In the genomic region with DNA sequence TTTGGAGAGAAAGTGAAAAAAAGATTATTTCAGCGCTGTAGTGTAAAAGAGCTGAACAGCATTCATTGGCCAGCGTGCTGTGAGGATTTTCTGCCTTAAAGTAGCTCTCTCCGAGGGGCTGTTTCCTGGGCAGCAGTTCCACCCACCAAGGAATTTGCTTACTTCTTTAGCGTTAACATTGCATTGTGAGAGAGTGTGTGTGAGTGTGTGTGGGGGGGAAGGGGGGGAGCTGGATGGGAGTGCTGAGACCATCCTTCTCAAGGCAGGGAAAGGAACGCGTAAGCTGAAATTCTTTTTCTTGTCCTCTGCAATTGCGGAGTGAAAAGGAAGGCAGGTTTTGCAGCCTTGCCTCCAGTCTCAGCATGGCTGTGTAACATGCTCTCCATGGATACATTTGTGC, we compare ENCODE assay signal across 26 cellular contexts.
"Had no signal": no experiment of that assay in that cellular context is flagged by ENCODE, and none has a peak within 500 bp of the region (broad histone marks: within the 10 kb centered on the region; RNA-seq: fewer than 3 reads in every experiment).

No MANE protein-coding gene starts in this region.

- ATAC-seq: activated CD4-positive, alpha-beta T cell treated with anti-CD3 and anti-CD28 coated beads for 36 hours; activated CD8-positive, alpha-beta memory T cell treated with anti-CD3 and anti-CD28 coated beads, Interleukin-2, amount 10 ng/mL, durations not matched to agents 7 days and 5 days; activated CD8-positive, alpha-beta T cell treated with anti-CD3 and anti-CD28 coated beads, Interleukin-2, amount 10 ng/mL, durations not matched to agents 7 days and 5 days; foreskin keratinocyte; natural killer cell had no signal

- FAIRE-seq: pancreas had no signal

- H3K36me3 Mint-ChIP-seq: activated CD8-positive, alpha-beta memory T cell treated with anti-CD3 and anti-CD28 coated beads, Interleukin-2, amount 10 ng/mL, durations not matched to agents 7 days and 5 days; activated naive CD8-positive, alpha-beta T cell; natural killer cell had no signal

- H3K4me1 Mint-ChIP-seq: activated CD8-positive, alpha-beta memory T cell treated with anti-CD3 and anti-CD28 coated beads, Interleukin-2, amount 10 ng/mL, durations not matched to agents 7 days and 5 days; natural killer cell had no signal

- H3K36me3 ChIP-seq: adrenal gland, cardiac muscle cell, esophagus muscularis mucosa, heart right ventricle, left ventricle myocardium inferior, pancreas, prostate gland, sigmoid colon, transverse colon had no signal

- H3K27me3 Mint-ChIP-seq: activated naive CD8-positive, alpha-beta T cell had no signal

- H3K9me3 Mint-ChIP-seq: natural killer cell had no signal

- H3K27me3 ChIP-seq: adrenal gland, body of pancreas, cardiac muscle cell, pancreas, sigmoid colon, testis, transverse colon had no signal

- H3K4me3 ChIP-seq: adrenal gland, body of pancreas, cardiac muscle cell, esophagus muscularis mucosa, heart right ventricle, left ventricle myocardium inferior, lung, pancreas, prostate gland, sigmoid colon, testis, transverse colon had no signal

- DNase-seq: activated CD4-positive, alpha-beta T cell treated with anti-CD3 and anti-CD28 coated beads for 36 hours; activated CD4-positive, CD25-positive, alpha-beta regulatory T cell; activated CD8-positive, alpha-beta memory T cell treated with anti-CD3 and anti-CD28 coated beads, Interleukin-2, amount 10 ng/mL, durations not matched to agents 7 days and 5 days; activated CD8-positive, alpha-beta T cell treated with anti-CD3 and anti-CD28 coated beads, Interleukin-2, amount 10 ng/mL, durations not matched to agents 7 days and 5 days; activated naive CD4-positive, alpha-beta T cell; activated T-cell treated with anti-CD3 and anti-CD28 coated beads, Interleukin-2, amount 50 U/mL, for 48 hours; adrenal gland; aorta; body of pancreas; cortex of kidney; foreskin keratinocyte; heart right ventricle; kidney glomerular epithelial cell; left ventricle myocardium inferior; natural killer cell; pancreas; sigmoid colon; stimulated activated CD4-positive, alpha-beta T cell treated with anti-CD3 and anti-CD28 coated beads, Interleukin-15, amount 100 ng/mL, for 24 hours; stimulated activated naive CD4-positive, alpha-beta T cell; testis; transverse colon had no signal

- H3K27ac ChIP-seq: body of pancreas, cardiac muscle cell, esophagus muscularis mucosa, foreskin keratinocyte, heart right ventricle, left ventricle myocardium inferior, pancreas, prostate gland, sigmoid colon, testis, transverse colon had no signal

- H3K27ac Mint-ChIP-seq: activated CD4-positive, alpha-beta T cell treated with anti-CD3 and anti-CD28 coated beads for 36 hours; activated CD8-positive, alpha-beta memory T cell treated with anti-CD3 and anti-CD28 coated beads, Interleukin-2, amount 10 ng/mL, durations not matched to agents 7 days and 5 days; activated CD8-positive, alpha-beta T cell treated with anti-CD3 and anti-CD28 coated beads, Interleukin-2, amount 10 ng/mL, durations not matched to agents 7 days and 5 days; activated naive CD8-positive, alpha-beta T cell; natural killer cell had no signal

- H3K4me3 Mint-ChIP-seq: activated CD4-positive, alpha-beta T cell treated with anti-CD3 and anti-CD28 coated beads for 36 hours; activated CD8-positive, alpha-beta memory T cell treated with anti-CD3 and anti-CD28 coated beads, Interleukin-2, amount 10 ng/mL, durations not matched to agents 7 days and 5 days; activated CD8-positive, alpha-beta T cell treated with anti-CD3 and anti-CD28 coated beads, Interleukin-2, amount 10 ng/mL, durations not matched to agents 7 days and 5 days; activated naive CD8-positive, alpha-beta T cell; natural killer cell had no signal

- H3K9me3 ChIP-seq: adrenal gland, body of pancreas, esophagus muscularis mucosa, heart right ventricle, left ventricle myocardium inferior, pancreas, prostate gland, sigmoid colon, testis, transverse colon had no signal

- H3K4me1 ChIP-seq: adrenal gland, body of pancreas, foreskin keratinocyte, left ventricle myocardium inferior, pancreas, prostate gland, testis had no signal
